In genomic region chr18:74995404-74995737, GRCh38 we compare ENCODE assay signal across 12 cellular contexts.
DNase-seq lines count a peak whose midpoint lies in the region; ATAC-seq and TF ChIP-seq lines count a peak whose summit lies in the region.
"Had no signal": no experiment of that assay in that cellular context is flagged by ENCODE, and none has a peak within 500 bp of the region (broad histone marks: within the 10 kb centered on the region; RNA-seq: fewer than 3 reads in every experiment).

No MANE protein-coding gene starts in this region.

- POLR2A ChIA-PET in activated CD4-positive, alpha-beta memory T cell treated with anti-CD3 and anti-CD28 coated beads for 36 hours (lab: Charles Lee), result interaction anchor here (0.9 kb wide), 1 partner anchor 215 kb away, joined by 4 read pairs; the partner anchor contains the start of gene TSHZ1
- POLR2A ChIA-PET in OCI-LY7 (lab: Charles Lee), result no interaction called here

- peaks cover 46% of the 10 kb centered on the region for H3K4me1 Mint-ChIP-seq in activated naive CD4-positive, alpha-beta T cell treated with anti-CD3 and anti-CD28 coated beads, Interleukin-2, amount 50 U/mL, for 24 hours
- H3K4me1 Mint-ChIP-seq in activated naive CD4-positive, alpha-beta T cell treated with anti-CD3 and anti-CD28 coated beads for 36 hours (ENCODE audit: low read depth), result peaks cover 36% of the 10 kb centered on the region
- H3K4me1 Mint-ChIP-seq in activated CD4-positive, alpha-beta memory T cell treated with anti-CD3 and anti-CD28 coated beads for 36 hours (ENCODE audit: low read depth), result peaks cover 40% of the 10 kb centered on the region
- peaks cover 63 to 78% of the 10 kb centered on the region in 2 donors for H3K4me1 Mint-ChIP-seq in immature natural killer cell

- H4K20me1 ChIP-seq in OCI-LY7 (ENCODE audit: insufficient read depth, low read length), result no peaks in the 10 kb centered on the region

- WGBS in upper lobe of left lung, 2 donors, result 75 to 89% methylated on average over 2 of the region's 2 CpGs

- no TSS peak for BruUV-seq in OCI-LY7 (replicated peaks; lab: Mats Ljungman, UMichigan)

- H3K27me3 ChIP-seq in upper lobe of left lung, result no peaks in the 10 kb centered on the region
- H3K27me3 ChIP-seq: ovary had no signal

- peaks cover 13% of the 10 kb centered on the region for H3K36me3 Mint-ChIP-seq in activated naive CD4-positive, alpha-beta T cell treated with anti-CD3 and anti-CD28 coated beads, Interleukin-2, amount 50 U/mL, for 24 hours
- H3K36me3 Mint-ChIP-seq in activated naive CD4-positive, alpha-beta T cell treated with anti-CD3 and anti-CD28 coated beads for 36 hours (ENCODE audit: low read depth), result peaks cover 16% of the 10 kb centered on the region
- peaks cover 3% of the 10 kb centered on the region for H3K36me3 Mint-ChIP-seq in activated CD4-positive, alpha-beta memory T cell treated with anti-CD3 and anti-CD28 coated beads for 36 hours
- H3K36me3 Mint-ChIP-seq in immature natural killer cell, result peaks cover 0 to 7% (median 4%) of the 10 kb centered on the region in 3 donors

- intact Hi-C loops in activated naive CD4-positive, alpha-beta T cell treated with anti-CD3 and anti-CD28 coated beads for 36 hours (cut with micrococcal nuclease), result loop anchor here (1.0 to 10.0 kb wide), 3 partner anchors 76 to 1379 kb away; no protein-coding TSS in a partner anchor
- intact Hi-C loops in activated CD4-positive, alpha-beta memory T cell treated with anti-CD3 and anti-CD28 coated beads for 36 hours (cut with micrococcal nuclease), result loop anchor here (1.0 to 10.0 kb wide), 8 partner anchors 41 to 851 kb away; partner anchors contain the start of genes FBXO15, PTGR3 and TIMM21
- intact Hi-C loops in OCI-LY7 (cut with micrococcal nuclease; ENCODE audit: unreplicated experiment), result no loop called here

- CTCF ChIA-PET in activated naive CD4-positive, alpha-beta T cell treated with anti-CD3 and anti-CD28 coated beads for 36 hours (lab: Charles Lee), result no interaction called here
- CTCF ChIA-PET in activated CD4-positive, alpha-beta memory T cell treated with anti-CD3 and anti-CD28 coated beads for 36 hours (lab: Charles Lee), result no interaction called here
- CTCF ChIA-PET in OCI-LY7 (lab: Charles Lee; ENCODE audit: unreplicated experiment), result no interaction called here

- no peaks in the 10 kb centered on the region for H3K9me2 ChIP-seq in OCI-LY7 (ENCODE audit: insufficient read depth, low read length)

- no peak overlapping the region for H3K4me3 Mint-ChIP-seq in activated naive CD4-positive, alpha-beta T cell treated with anti-CD3 and anti-CD28 coated beads, Interleukin-2, amount 50 U/mL, for 24 hours
- no peak overlapping the region for H3K4me3 Mint-ChIP-seq in activated naive CD4-positive, alpha-beta T cell treated with anti-CD3 and anti-CD28 coated beads for 36 hours
- H3K4me3 Mint-ChIP-seq in activated CD4-positive, alpha-beta memory T cell treated with anti-CD3 and anti-CD28 coated beads for 36 hours, result peak overlapping the region; percentile 64
- peak overlapping the region; percentile 76 to 88 (median 85) for H3K4me3 Mint-ChIP-seq in immature natural killer cell

- TF ChIP-seq POLR2A in upper lobe of left lung (IDR thresholded peaks at IDR 0.05), result no peak

- no peaks in the 10 kb centered on the region for H3K27me3 Mint-ChIP-seq in activated naive CD4-positive, alpha-beta T cell treated with anti-CD3 and anti-CD28 coated beads, Interleukin-2, amount 50 U/mL, for 24 hours
- no peaks in the 10 kb centered on the region for H3K27me3 Mint-ChIP-seq in activated naive CD4-positive, alpha-beta T cell treated with anti-CD3 and anti-CD28 coated beads for 36 hours (ENCODE audit: low read depth)
- H3K27me3 Mint-ChIP-seq in activated CD4-positive, alpha-beta memory T cell treated with anti-CD3 and anti-CD28 coated beads for 36 hours, result no peaks in the 10 kb centered on the region
- H3K27me3 Mint-ChIP-seq in immature natural killer cell (ENCODE audit: low read depth in 3 of 3), result peaks cover 2 to 9% (median 2%) of the 10 kb centered on the region in 3 donors
- H3K27me3 Mint-ChIP-seq: IgD-negative memory B cell had no signal

- no peaks in the 10 kb centered on the region for H3K9me3 ChIP-seq in upper lobe of left lung
- no peaks in the 10 kb centered on the region for H3K9me3 ChIP-seq in OCI-LY7 (ENCODE audit: low read length)
- H3K9me3 ChIP-seq: ovary had no signal

- DNase-seq in activated naive CD4-positive, alpha-beta T cell treated with anti-CD3 and anti-CD28 coated beads for 36 hours, result no peak
- DNase-seq in activated CD4-positive, alpha-beta memory T cell treated with anti-CD3 and anti-CD28 coated beads for 36 hours, result no peak
- no peak for DNase-seq in immature natural killer cell
- DNase-seq in upper lobe of left lung, result no peak
- no peak for DNase-seq in OCI-LY7 (ENCODE audit: low spot score)
- DNase-seq: left ventricle myocardium superior, OCI-M1, ovary had no signal

- no peak for TF ChIP-seq EP300 in upper lobe of left lung (IDR thresholded peaks at IDR 0.05)

- H3K4me3 ChIP-seq in upper lobe of left lung (no peak overlapping the region), OCI-LY7 (ENCODE audit: low read depth, low read length, poor library complexity, severe bottlenecking) (no peak overlapping the region)
- H3K4me3 ChIP-seq: ovary had no signal

- no peak overlapping the region for H3K4me2 ChIP-seq in OCI-LY7 (ENCODE audit: low read length)

- ATAC-seq in upper lobe of left lung (ENCODE audit: low FRiP score in 2 of 2) (no peak), HG03108 (IDR thresholded peaks at IDR 0.05; ENCODE audit: unreplicated experiment) (no peak), GM21526 (IDR thresholded peaks at IDR 0.05; ENCODE audit: low FRiP score, unreplicated experiment) (no peak)
- ATAC-seq: left ventricle myocardium superior had no signal

- H3K4me1 ChIP-seq in upper lobe of left lung (peaks cover 0 to 4% (median 1%) of the 10 kb centered on the region in 4 donors), OCI-LY7 (ENCODE audit: insufficient read depth, low read length, poor library complexity, severe bottlenecking) (peaks cover 3% of the 10 kb centered on the region)

- no peaks in the 10 kb centered on the region for H3K79me2 ChIP-seq in OCI-LY7 (ENCODE audit: insufficient read depth, low read depth, low read length)

- H3K36me3 ChIP-seq in upper lobe of left lung (no peaks in the 10 kb centered on the region), OCI-LY7 (ENCODE audit: insufficient read depth, low read length) (no peaks in the 10 kb centered on the region)
- H3K36me3 ChIP-seq: ovary had no signal

- peak overlapping the region; percentile 1 for H3K27ac Mint-ChIP-seq in activated naive CD4-positive, alpha-beta T cell treated with anti-CD3 and anti-CD28 coated beads, Interleukin-2, amount 50 U/mL, for 24 hours
- no peak overlapping the region for H3K27ac Mint-ChIP-seq in activated naive CD4-positive, alpha-beta T cell treated with anti-CD3 and anti-CD28 coated beads for 36 hours
- H3K27ac Mint-ChIP-seq in activated CD4-positive, alpha-beta memory T cell treated with anti-CD3 and anti-CD28 coated beads for 36 hours, result peak overlapping the region; percentile 89
- peak overlapping the region; percentile 91 to 97 (median 92) for H3K27ac Mint-ChIP-seq in immature natural killer cell

- no peak overlapping the region for H2AFZ ChIP-seq in OCI-LY7 (ENCODE audit: low read length)

- no peak for TF ChIP-seq CTCF in upper lobe of left lung (IDR thresholded peaks at IDR 0.05)
- no peak for TF ChIP-seq CTCF in OCI-LY7 (conservative IDR thresholded peaks at IDR 0.05; ENCODE audit: low read length)

- H3K9me3 Mint-ChIP-seq in activated naive CD4-positive, alpha-beta T cell treated with anti-CD3 and anti-CD28 coated beads, Interleukin-2, amount 50 U/mL, for 24 hours, result no peaks in the 10 kb centered on the region
- no peaks in the 10 kb centered on the region for H3K9me3 Mint-ChIP-seq in activated naive CD4-positive, alpha-beta T cell treated with anti-CD3 and anti-CD28 coated beads for 36 hours
- no peaks in the 10 kb centered on the region for H3K9me3 Mint-ChIP-seq in activated CD4-positive, alpha-beta memory T cell treated with anti-CD3 and anti-CD28 coated beads for 36 hours
- H3K9me3 Mint-ChIP-seq in immature natural killer cell, result no peaks in the 10 kb centered on the region
- H3K9me3 Mint-ChIP-seq: IgD-negative memory B cell had no signal

- H3K27ac ChIP-seq in upper lobe of left lung (peak overlapping the region; percentile 22 to 61 (median 55)), OCI-LY7 (ENCODE audit: low read depth, low read length, poor library complexity, severe bottlenecking) (no peak overlapping the region)
- H3K27ac ChIP-seq: ovary had no signal

Comparison
In these comparisons a context has a peak if more than half of its experiments do, and no peak if none do; other contexts are left out.
1. H3K4me3 Mint-ChIP-seq: peak in activated CD4-positive, alpha-beta memory T cell treated with anti-CD3 and anti-CD28 coated beads for 36 hours (single experiment) and immature natural killer cell (5 of 5); none in activated naive CD4-positive, alpha-beta T cell treated with anti-CD3 and anti-CD28 coated beads, Interleukin-2, amount 50 U/mL, for 24 hours (single experiment) and activated naive CD4-positive, alpha-beta T cell treated with anti-CD3 and anti-CD28 coated beads for 36 hours (single experiment).